ENCODE assay signal across 9 cellular contexts in genomic region chr10:71547841-71548493, GRCh38.
DNase-seq lines count a peak whose midpoint lies in the region; ATAC-seq and TF ChIP-seq lines count a peak whose summit lies in the region.
"Had no signal": no experiment of that assay in that cellular context is flagged by ENCODE, and none has a peak within 500 bp of the region (broad histone marks: within the 10 kb centered on the region; RNA-seq: fewer than 3 reads in every experiment).

No MANE protein-coding gene starts in this region.

- WGBS in mesenchymal stem cell: 37% methylated on average over 21 of the region's 21 CpGs

- H3K4ac ChIP-seq in mesenchymal stem cell (ENCODE audit: low read depth in 1 of 2, low read length in 2 of 2): no peak overlapping the region

- no peaks in the 10 kb centered on the region for H3K79me1 ChIP-seq in mesenchymal stem cell (replicated peaks; ENCODE audit: low read length, poor library complexity, severe bottlenecking)

- peak overlapping the region; percentile 70 for H4K91ac ChIP-seq in mesenchymal stem cell (ENCODE audit: low read length)

- H3K36me3 ChIP-seq in fibroblast of lung (ENCODE audit: control insufficient read depth, insufficient read depth, low read length): no peaks in the 10 kb centered on the region
- no peaks in the 10 kb centered on the region for H3K36me3 ChIP-seq in mesenchymal stem cell (ENCODE audit: control insufficient read depth in 1 of 2, insufficient read depth in 2 of 2, low read depth in 1 of 2, low read length in 2 of 2)
- no peaks in the 10 kb centered on the region for H3K36me3 ChIP-seq in thoracic aorta
- H3K36me3 ChIP-seq: sigmoid colon had no signal

- H3K79me2 ChIP-seq in fibroblast of lung (ENCODE audit: control insufficient read depth, insufficient read depth, low read length): no peaks in the 10 kb centered on the region

- peak overlapping the region in 1 of 2 experiments; percentile 38 for H3K18ac ChIP-seq in mesenchymal stem cell (ENCODE audit: low read depth in 1 of 2, low read length in 2 of 2)

- no peak overlapping the region for H2BK120ac ChIP-seq in mesenchymal stem cell (ENCODE audit: low read depth, low read length)

- H2BK12ac ChIP-seq in mesenchymal stem cell (ENCODE audit: low read length in 2 of 2): no peak overlapping the region

- H3K27me3 ChIP-seq in fibroblast of lung (ENCODE audit: control insufficient read depth, insufficient read depth, low read length): peaks cover 3% of the 10 kb centered on the region
- H3K27me3 ChIP-seq in mesenchymal stem cell (ENCODE audit: control insufficient read depth in 1 of 2, insufficient read depth in 1 of 2, low read length in 2 of 2): peaks cover 4 to 66% of the 10 kb centered on the region in 2 experiments
- H3K27me3 ChIP-seq in thoracic aorta (replicated peaks; ENCODE audit: insufficient read depth): no peaks in the 10 kb centered on the region
- H3K27me3 ChIP-seq: sigmoid colon had no signal

- H4K20me1 ChIP-seq in fibroblast of lung (ENCODE audit: control insufficient read depth, extremely low read depth, insufficient read depth, low read length): no peaks in the 10 kb centered on the region

- no peak overlapping the region for H2BK15ac ChIP-seq in mesenchymal stem cell (ENCODE audit: low read depth, poor library complexity, severe bottlenecking)

- peak overlapping the region in 1 of 2 experiments; percentile 72 for H3K14ac ChIP-seq in mesenchymal stem cell (ENCODE audit: low read length in 2 of 2)

- H4K8ac ChIP-seq in mesenchymal stem cell (ENCODE audit: low read length): peak overlapping the region; percentile 1

- H3K4me1 ChIP-seq in fibroblast of lung (ENCODE audit: control insufficient read depth, extremely low read depth, insufficient read depth, low read length): no peaks in the 10 kb centered on the region
- peaks cover 11% of the 10 kb centered on the region for H3K4me1 ChIP-seq in mesenchymal stem cell (ENCODE audit: control insufficient read depth, insufficient read depth, low read depth, low read length)
- peaks cover 0 to 9% of the 10 kb centered on the region in 2 donors for H3K4me1 ChIP-seq in thoracic aorta (ENCODE audit: control insufficient read depth in 1 of 2, low read depth in 2 of 2)

- H2BK5ac ChIP-seq in mesenchymal stem cell (ENCODE audit: low read depth, low read length, poor library complexity, severe bottlenecking): no peak overlapping the region

- DNase-seq in NCI-H82 (lab: John Stamatoyannopoulos, UW) (peak; percentile 87), fibroblast of lung (ENCODE audit: low read depth in 2 of 2) (peak; percentile 35 to 58), mesenchymal stem cell (peak; percentile 73), thoracic aorta (ENCODE audit: low spot score) (no peak), GM19238 (ENCODE audit: insufficient read length, low spot score) (no peak), Kasumi-1 (lab: John Stamatoyannopoulos, UW) (no peak), MV-4-11 (lab: John Stamatoyannopoulos, UW) (no peak)
- DNase-seq: sigmoid colon had no signal

- no peak overlapping the region for H3K4me2 ChIP-seq in fibroblast of lung (ENCODE audit: extremely low read depth, insufficient read depth, low read length)
- H3K4me2 ChIP-seq in mesenchymal stem cell (ENCODE audit: low read length, poor library complexity, severe bottlenecking): no peak overlapping the region

- ATAC-seq in thoracic aorta (ENCODE audit: insufficient number of reproducible peaks, low FRiP score, low read depth): peak; percentile 58
- ATAC-seq in GM18861 (IDR thresholded peaks at IDR 0.05; ENCODE audit: unreplicated experiment): no peak

- H3K4me3 ChIP-seq in fibroblast of lung (replicated peaks in 1 of 4; ENCODE audit: control extremely low read depth in 1 of 4, insufficient read depth in 1 of 4, low read depth in 3 of 4, low read length in 4 of 4) (no peak overlapping the region), mesenchymal stem cell (ENCODE audit: insufficient read depth in 1 of 2, low read depth in 1 of 2, low read length in 2 of 2) (peak overlapping the region in 1 of 2 experiments; percentile 12), thoracic aorta (peak overlapping the region; percentile 44)
- H3K4me3 ChIP-seq: sigmoid colon had no signal

- TF ChIP-seq CTCF in fibroblast of lung (conservative IDR thresholded peaks at IDR 0.05 in 1 of 2, IDR thresholded peaks at IDR 0.05 in 1 of 2; ENCODE audit: low read depth in 1 of 2, low read length in 2 of 2) (no peak), thoracic aorta (IDR thresholded peaks at IDR 0.05) (no peak)

- no peak overlapping the region for H2AK5ac ChIP-seq in mesenchymal stem cell (ENCODE audit: low read length, severe bottlenecking)

- H2AFZ ChIP-seq in fibroblast of lung (ENCODE audit: low read length) (peak overlapping the region; percentile 5), mesenchymal stem cell (ENCODE audit: low read depth, low read length) (no peak overlapping the region)

- H3K9ac ChIP-seq in fibroblast of lung (ENCODE audit: insufficient read depth, low read length) (no peak overlapping the region), mesenchymal stem cell (ENCODE audit: low read length) (peak overlapping the region; percentile 44)

- H3K27ac ChIP-seq in fibroblast of lung (ENCODE audit: insufficient read depth, low read length) (no peak overlapping the region), mesenchymal stem cell (ENCODE audit: low read length, poor library complexity, severe bottlenecking) (no peak overlapping the region), thoracic aorta (no peak overlapping the region)
- H3K27ac ChIP-seq: sigmoid colon had no signal

- H3K9me3 ChIP-seq in fibroblast of lung (ENCODE audit: control insufficient read depth, insufficient read depth, low read depth, low read length): no peaks in the 10 kb centered on the region
- no peaks in the 10 kb centered on the region for H3K9me3 ChIP-seq in mesenchymal stem cell (ENCODE audit: control insufficient read depth, low read length)
- H3K9me3 ChIP-seq in thoracic aorta: no peaks in the 10 kb centered on the region
- H3K9me3 ChIP-seq: sigmoid colon had no signal

- H3K23ac ChIP-seq in mesenchymal stem cell (ENCODE audit: low read length in 2 of 2): no peak overlapping the region

Comparison
In these comparisons a context has a peak if more than half of its experiments do, and no peak if none do; other contexts are left out.
1. DNase-seq: peak in NCI-H82 (single experiment), fibroblast of lung (2 of 2) and mesenchymal stem cell (single experiment); none in thoracic aorta (single experiment), GM19238 (single experiment), Kasumi-1 (0 of 2) and MV-4-11 (single experiment).